In genomic region chr4:53595823-53596222, GRCh38 we compare ENCODE assay signal across 25 cellular contexts. TPM values are rescaled to one million over a fixed set of nuclear protein-coding genes. Genes with fewer than 3 reads are reported as not detected.
"Had no signal": no experiment of that assay in that cellular context is flagged by ENCODE, and none has a peak within 500 bp of the region (broad histone marks: within the 10 kb centered on the region; RNA-seq: fewer than 3 reads in every experiment).

No MANE protein-coding gene starts in this region.

- H2AFZ ChIP-seq: hepatocyte had no signal

- H3K36me3 Mint-ChIP-seq: activated naive CD8-positive, alpha-beta T cell had no signal

- H3K79me2 ChIP-seq: hepatocyte had no signal

- H3K9me3 Mint-ChIP-seq: activated CD4-positive, alpha-beta memory T cell treated with anti-CD3 and anti-CD28 coated beads, Interleukin-2, amount 10 ng/mL, durations not matched to agents 7 days and 5 days; activated CD4-positive, alpha-beta T cell treated with anti-CD3 and anti-CD28 coated beads, Interleukin-2, amount 10 ng/mL, durations not matched to agents 7 days and 5 days; activated T-cell treated with anti-CD3 and anti-CD28 coated beads, Interleukin-2, amount 50 U/mL, for 4 hours; activated T-helper 17 cell treated with anti-CD3 and anti-CD28 coated beads, Interleukin-2, amount 50 U/mL, for 72 hours; T-helper 2 cell treated with Interferon-gamma antibody and Interleukin-4, amounts not matched to agents 5 μg/mL and 100 μg/mL, for 36 hours had no signal

- H3K4me1 ChIP-seq: gastroesophageal sphincter had no signal

- H3K27ac Mint-ChIP-seq: activated CD4-positive, alpha-beta memory T cell treated with anti-CD3 and anti-CD28 coated beads, Interleukin-2, amount 10 ng/mL, durations not matched to agents 7 days and 5 days; activated CD4-positive, alpha-beta T cell treated with anti-CD3 and anti-CD28 coated beads, Interleukin-2, amount 10 ng/mL, durations not matched to agents 7 days and 5 days; activated naive CD8-positive, alpha-beta T cell; activated T-helper 17 cell treated with anti-CD3 and anti-CD28 coated beads, Interleukin-2, amount 50 U/mL, for 72 hours; T-helper 17 cell; T-helper 2 cell treated with Interferon-gamma antibody and Interleukin-4, amounts not matched to agents 5 μg/mL and 100 μg/mL, for 36 hours had no signal

- ATAC-seq: activated T-cell treated with anti-CD3 and anti-CD28 coated beads, Interleukin-2, amount 50 U/mL, for 4 hours; activated T-helper 17 cell treated with anti-CD3 and anti-CD28 coated beads, Interleukin-2, amount 50 U/mL, for 72 hours; esophagus mucosa; gastroesophageal sphincter; heart right ventricle; T-helper 17 cell had no signal

- H3K4me3 ChIP-seq: gastroesophageal sphincter, heart right ventricle, hepatocyte had no signal

- H3K4me2 ChIP-seq: hepatocyte had no signal

- H3K4me3 Mint-ChIP-seq: activated CD4-positive, alpha-beta memory T cell treated with anti-CD3 and anti-CD28 coated beads, Interleukin-2, amount 10 ng/mL, durations not matched to agents 7 days and 5 days; activated CD4-positive, alpha-beta T cell treated with anti-CD3 and anti-CD28 coated beads, Interleukin-2, amount 10 ng/mL, durations not matched to agents 7 days and 5 days; activated naive CD8-positive, alpha-beta T cell; activated T-cell treated with anti-CD3 and anti-CD28 coated beads, Interleukin-2, amount 50 U/mL, for 4 hours; activated T-helper 17 cell treated with anti-CD3 and anti-CD28 coated beads, Interleukin-2, amount 50 U/mL, for 72 hours; T-helper 17 cell; T-helper 2 cell treated with Interferon-gamma antibody and Interleukin-4, amounts not matched to agents 5 μg/mL and 100 μg/mL, for 36 hours had no signal

- DNase-seq: activated CD4-positive, alpha-beta memory T cell treated with anti-CD3 and anti-CD28 coated beads, Interleukin-2, amount 10 ng/mL, durations not matched to agents 7 days and 5 days; activated CD4-positive, alpha-beta T cell treated with anti-CD3 and anti-CD28 coated beads for 1 hour; activated CD4-positive, alpha-beta T cell treated with anti-CD3 and anti-CD28 coated beads for 4 hours; activated CD4-positive, alpha-beta T cell treated with anti-CD3 and anti-CD28 coated beads, Interleukin-2, amount 10 ng/mL, durations not matched to agents 7 days and 5 days; activated CD4-positive, alpha-beta T cell treated with anti-CD3 and anti-CD28 coated beads, Interleukin-2, amount 50 U/mL, for 4 hours; activated effector memory CD4-positive, alpha-beta T cell treated with Interleukin-2 at 50 U/mL for 16 hours; activated gamma-delta T cell treated with Interleukin-2 at 50 U/mL for 16 hours; activated naive CD4-positive, alpha-beta T cell treated with anti-CD3 and anti-CD28 coated beads, Interleukin-2, amount 50 U/mL, for 16 hours; activated naive CD4-positive, alpha-beta T cell treated with Interleukin-2 at 50 U/mL for 16 hours; activated T-cell treated with anti-CD3 and anti-CD28 coated beads, Interleukin-2, amount 50 U/mL, for 4 hours; amniotic stem cell; anterior cingulate cortex; brain microvascular endothelial cell; caudate nucleus; effector CD8-positive, alpha-beta T cell; heart right ventricle; T-helper 1 cell; T-helper 17 cell; T1000 had no signal

- H3K36me3 ChIP-seq: brain microvascular endothelial cell, gastroesophageal sphincter, heart right ventricle had no signal

- H3K9me3 ChIP-seq: gastroesophageal sphincter, heart right ventricle had no signal

- H3K27ac ChIP-seq: brain microvascular endothelial cell, gastroesophageal sphincter, heart right ventricle, hepatocyte had no signal

- H3K27me3 ChIP-seq: brain microvascular endothelial cell, heart right ventricle, hepatocyte had no signal

RNA-seq across cellular contexts. Expression of gene LNX1, which starts 4.5 kb away (rescaled TPM):
- total RNA-seq: activated CD4-positive, alpha-beta memory T cell treated with anti-CD3 and anti-CD28 coated beads, Interleukin-2, amount 10 ng/mL, durations not matched to agents 7 days and 5 days; activated CD4-positive, alpha-beta T cell treated with anti-CD3 and anti-CD28 coated beads, Interleukin-2, amount 10 ng/mL, durations not matched to agents 7 days and 5 days; activated T-helper 17 cell treated with anti-CD3 and anti-CD28 coated beads, Interleukin-2, amount 50 U/mL, for 72 hours; T-helper 17 cell had no signal
